ENCODE assay signal across 18 cellular contexts in the genomic region with DNA sequence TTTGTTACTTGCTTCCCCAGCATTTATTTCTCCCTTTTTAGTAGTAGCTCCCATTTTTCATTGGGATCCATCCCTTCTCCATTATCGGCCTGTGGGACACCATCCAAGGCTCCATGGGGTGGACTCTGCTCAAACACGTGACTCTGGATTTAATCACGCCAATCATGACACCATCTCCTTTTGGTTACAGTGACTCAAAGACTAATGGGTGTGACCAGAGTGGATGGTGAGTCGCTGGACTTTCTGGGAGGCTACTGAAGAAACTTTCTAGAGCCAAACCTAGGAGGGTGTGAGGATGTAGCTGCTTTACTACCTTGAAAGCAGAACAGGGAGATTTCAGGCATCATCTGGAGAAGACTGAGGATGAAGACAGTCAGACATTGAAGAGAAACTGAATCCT.
DNase-seq lines count a peak whose midpoint lies in the region; ATAC-seq and TF ChIP-seq lines count a peak whose summit lies in the region.
"Had no signal": no experiment of that assay in that cellular context is flagged by ENCODE, and none has a peak within 500 bp of the region (broad histone marks: within the 10 kb centered on the region; RNA-seq: fewer than 3 reads in every experiment).

No MANE protein-coding gene starts in this region.

- H3K27ac ChIP-seq in breast epithelium, result no peak overlapping the region
- no peak overlapping the region for H3K27ac ChIP-seq in foreskin keratinocyte
- H3K27ac ChIP-seq in hepatocyte, result no peak overlapping the region
- H3K27ac ChIP-seq: 22Rv1, lower lobe of right lung, SJCRH30, suprapubic skin had no signal

- POLR2A ChIA-PET in MCF 10A (lab: Yijun Ruan, JAX), result interaction anchor here (0.6 to 1.1 kb wide), 2 partner anchors 196 to 588 kb away, joined by 3 read pairs; no protein-coding TSS in a partner anchor

- intact Hi-C loops in MCF 10A (cut with micrococcal nuclease) (no loop called here), breast epithelium (cut with DNase I; ENCODE audit: low total_unique reads) (no loop called here)

- H3K4me2 ChIP-seq in hepatocyte, result no peak overlapping the region

- BruUV-seq in MCF 10A (replicated peaks; lab: Mats Ljungman, UMichigan), result no TSS peak

- TF ChIP-seq POLR2A in breast epithelium (IDR thresholded peaks at IDR 0.05), result no peak

- CTCF ChIA-PET in MCF 10A (lab: Yijun Ruan, JAX), result no interaction called here

- peaks cover 14% of the 10 kb centered on the region for H3K4me1 Mint-ChIP-seq in MCF 10A (ENCODE audit: insufficient read depth, unreplicated experiment)
- H3K4me1 Mint-ChIP-seq: activated naive CD8-positive, alpha-beta T cell treated with anti-CD3 and anti-CD28 coated beads, Interleukin-2, amount 10 ng/mL, durations not matched to agents 7 days and 5 days had no signal

- no peak overlapping the region for H3K4me3 Mint-ChIP-seq in MCF 10A (ENCODE audit: unreplicated experiment)
- H3K4me3 Mint-ChIP-seq: activated naive CD8-positive, alpha-beta T cell treated with anti-CD3 and anti-CD28 coated beads, Interleukin-2, amount 10 ng/mL, durations not matched to agents 7 days and 5 days; activated T-cell treated with anti-CD3 and anti-CD28 coated beads, Interleukin-2, amount 50 U/mL, for 24 hours; CD4-positive, CD25-positive, alpha-beta regulatory T cell; nephron had no signal

- no peak overlapping the region for H3K4me3 ChIP-seq in breast epithelium
- peak overlapping the region; percentile 7 for H3K4me3 ChIP-seq in adipocyte (ENCODE audit: low read length)
- no peak overlapping the region for H3K4me3 ChIP-seq in hepatocyte
- H3K4me3 ChIP-seq: lower lobe of right lung, SJCRH30, suprapubic skin had no signal

- H3K79me2 ChIP-seq in hepatocyte, result no peaks in the 10 kb centered on the region

- ATAC-seq in foreskin keratinocyte, result peak; percentile 93
- ATAC-seq in HG03280 (IDR thresholded peaks at IDR 0.05; ENCODE audit: unreplicated experiment), result no peak
- ATAC-seq: lower lobe of right lung had no signal

- H3K9me2 ChIP-seq in hepatocyte (replicated peaks; ENCODE audit: insufficient read depth), result no peaks in the 10 kb centered on the region

- H3K36me3 ChIP-seq in breast epithelium, result no peaks in the 10 kb centered on the region
- no peaks in the 10 kb centered on the region for H3K36me3 ChIP-seq in adipocyte (ENCODE audit: control insufficient read depth, insufficient read depth, low read length, severe bottlenecking)
- no peaks in the 10 kb centered on the region for H3K36me3 ChIP-seq in hepatocyte (replicated peaks; ENCODE audit: insufficient read depth, low read depth)
- H3K36me3 ChIP-seq: lower lobe of right lung, SJCRH30, suprapubic skin had no signal

- H3K27me3 ChIP-seq in breast epithelium (no peaks in the 10 kb centered on the region), adipocyte (replicated peaks; ENCODE audit: control insufficient read depth, insufficient read depth, low read length) (no peaks in the 10 kb centered on the region), foreskin keratinocyte (no peaks in the 10 kb centered on the region), hepatocyte (no peaks in the 10 kb centered on the region)
- H3K27me3 ChIP-seq: SJCRH30, suprapubic skin had no signal

- H3K9me3 ChIP-seq in breast epithelium, result no peaks in the 10 kb centered on the region
- no peaks in the 10 kb centered on the region for H3K9me3 ChIP-seq in adipocyte (ENCODE audit: control insufficient read depth, low read length)
- H3K9me3 ChIP-seq in hepatocyte (ENCODE audit: low read depth), result peaks cover 3% of the 10 kb centered on the region
- H3K9me3 ChIP-seq: lower lobe of right lung, SJCRH30, suprapubic skin had no signal

- H3K4me1 ChIP-seq in breast epithelium (no peaks in the 10 kb centered on the region), adipocyte (ENCODE audit: control insufficient read depth, insufficient read depth, low read length) (no peaks in the 10 kb centered on the region), foreskin keratinocyte (no peaks in the 10 kb centered on the region), hepatocyte (ENCODE audit: insufficient read depth) (no peaks in the 10 kb centered on the region)
- H3K4me1 ChIP-seq: lower lobe of right lung, SJCRH30, suprapubic skin had no signal

- no peaks in the 10 kb centered on the region for H3K27me3 Mint-ChIP-seq in MCF 10A (ENCODE audit: insufficient read depth, unreplicated experiment)
- H3K27me3 Mint-ChIP-seq: activated naive CD8-positive, alpha-beta T cell treated with anti-CD3 and anti-CD28 coated beads, Interleukin-2, amount 10 ng/mL, durations not matched to agents 7 days and 5 days; activated T-cell treated with anti-CD3 and anti-CD28 coated beads, Interleukin-2, amount 50 U/mL, for 24 hours; CD4-positive, CD25-positive, alpha-beta regulatory T cell had no signal

- H3K36me3 Mint-ChIP-seq in MCF 10A (ENCODE audit: insufficient read depth, unreplicated experiment), result no peaks in the 10 kb centered on the region
- H3K36me3 Mint-ChIP-seq: activated naive CD8-positive, alpha-beta T cell treated with anti-CD3 and anti-CD28 coated beads, Interleukin-2, amount 10 ng/mL, durations not matched to agents 7 days and 5 days had no signal

- TF ChIP-seq CTCF in MCF 10A (IDR thresholded peaks at IDR 0.05; ENCODE audit: unreplicated experiment) (no peak), breast epithelium (IDR thresholded peaks at IDR 0.05) (no peak), foreskin keratinocyte (conservative IDR thresholded peaks at IDR 0.05) (no peak), hepatocyte (IDR thresholded peaks at IDR 0.05; ENCODE audit: poor library complexity) (no peak)

- H4K20me1 ChIP-seq in hepatocyte (ENCODE audit: insufficient read depth, poor library complexity, severe bottlenecking), result no peaks in the 10 kb centered on the region

- no peak overlapping the region for H3K9ac ChIP-seq in adipocyte (ENCODE audit: low read length)

- no peak overlapping the region for H2AFZ ChIP-seq in hepatocyte

- H3K27ac Mint-ChIP-seq in MCF 10A (ENCODE audit: low read depth, unreplicated experiment), result no peak overlapping the region
- H3K27ac Mint-ChIP-seq: activated naive CD8-positive, alpha-beta T cell treated with anti-CD3 and anti-CD28 coated beads, Interleukin-2, amount 10 ng/mL, durations not matched to agents 7 days and 5 days; activated T-cell treated with anti-CD3 and anti-CD28 coated beads, Interleukin-2, amount 50 U/mL, for 24 hours; nephron had no signal

- DNase-seq in MCF 10A (ENCODE audit: unreplicated experiment), result peak; percentile 36
- DNase-seq in breast epithelium (ENCODE audit: low spot score in 2 of 2), result no peak
- no peak for DNase-seq in adipocyte (ENCODE audit: low read depth)
- peak; percentile 32 to 61 for DNase-seq in foreskin keratinocyte
- no peak for DNase-seq in hepatocyte (ENCODE audit: low spot score)
- DNase-seq in HT-29 (ENCODE audit: low spot score), result no peak
- DNase-seq in NCI-H1105 treated with DMSO at 0.1 percent for 48 hours (lab: John Stamatoyannopoulos, UW), result no peak
- DNase-seq: activated naive CD8-positive, alpha-beta T cell treated with anti-CD3 and anti-CD28 coated beads, Interleukin-2, amount 10 ng/mL, durations not matched to agents 7 days and 5 days; activated T-cell treated with anti-CD3 and anti-CD28 coated beads, Interleukin-2, amount 50 U/mL, for 24 hours; CD4-positive, CD25-positive, alpha-beta regulatory T cell; lower lobe of right lung; MV-4-11; retina; SJCRH30 had no signal

- no peaks in the 10 kb centered on the region for H3K9me3 Mint-ChIP-seq in MCF 10A (ENCODE audit: unreplicated experiment)
- H3K9me3 Mint-ChIP-seq: activated T-cell treated with anti-CD3 and anti-CD28 coated beads, Interleukin-2, amount 50 U/mL, for 24 hours; nephron had no signal

- WGBS in hepatocyte (ENCODE audit: low lambda C conversion rate, missing lambda C conversion rate), result 91% methylated on average over 4 of the region's 4 CpGs

Comparison
In these comparisons a context has a peak if more than half of its experiments do, and no peak if none do; other contexts are left out.
1. DNase-seq: peak in MCF 10A (single experiment) and foreskin keratinocyte (2 of 2); none in breast epithelium (0 of 2), adipocyte (single experiment), hepatocyte (single experiment), HT-29 (single experiment) and NCI-H1105 treated with DMSO at 0.1 percent for 48 hours (single experiment).